In genomic region chr1:224294775-224295174, GRCh38 we compare ENCODE assay signal across 21 cellular contexts. TPM values are rescaled to one million over a fixed set of nuclear protein-coding genes. Genes with fewer than 3 reads are reported as not detected.
DNase-seq lines count a peak whose midpoint lies in the region; ATAC-seq and TF ChIP-seq lines count a peak whose summit lies in the region.
"Had no signal": no experiment of that assay in that cellular context is flagged by ENCODE, and none has a peak within 500 bp of the region (broad histone marks: within the 10 kb centered on the region; RNA-seq: fewer than 3 reads in every experiment).

No MANE protein-coding gene starts in this region.

- H3K36me3 Mint-ChIP-seq in T-helper 2 cell treated with Interferon-gamma antibody and Interleukin-4, amounts not matched to agents 5 μg/mL and 100 μg/mL, for 36 hours (ENCODE audit: low read depth): peaks cover 43% of the 10 kb centered on the region
- peaks cover 91% of the 10 kb centered on the region for H3K36me3 Mint-ChIP-seq in activated T-helper 17 cell treated with anti-CD3 and anti-CD28 coated beads, Interleukin-2, amount 50 U/mL, for 72 hours (ENCODE audit: low read depth)
- H3K36me3 Mint-ChIP-seq in progenitor cell of endocrine pancreas (ENCODE audit: insufficient read depth): peaks cover 24% of the 10 kb centered on the region
- H3K36me3 Mint-ChIP-seq in activated naive CD4-positive, alpha-beta T cell treated with anti-CD3 and anti-CD28 coated beads for 36 hours (ENCODE audit: low read depth): peaks cover 25% of the 10 kb centered on the region

- H3K4me3 Mint-ChIP-seq in T-helper 2 cell treated with Interferon-gamma antibody and Interleukin-4, amounts not matched to agents 5 μg/mL and 100 μg/mL, for 36 hours: no peak overlapping the region
- H3K4me3 Mint-ChIP-seq in activated T-helper 17 cell treated with anti-CD3 and anti-CD28 coated beads, Interleukin-2, amount 50 U/mL, for 72 hours: no peak overlapping the region
- no peak overlapping the region for H3K4me3 Mint-ChIP-seq in progenitor cell of endocrine pancreas (ENCODE audit: low read depth)
- H3K4me3 Mint-ChIP-seq in activated naive CD4-positive, alpha-beta T cell treated with anti-CD3 and anti-CD28 coated beads for 36 hours: no peak overlapping the region
- H3K4me3 Mint-ChIP-seq: B cell; CD14-positive monocyte; CD4-positive, alpha-beta T cell; CD8-positive, alpha-beta memory T cell; GM23338 had no signal

- no peak for ATAC-seq in activated T-helper 17 cell treated with anti-CD3 and anti-CD28 coated beads, Interleukin-2, amount 50 U/mL, for 72 hours (replicated peaks)
- ATAC-seq: GM12878, GM23338 had no signal

- DNase-seq in T-helper 2 cell treated with Interferon-gamma antibody and Interleukin-4, amounts not matched to agents 5 μg/mL and 100 μg/mL, for 36 hours (ENCODE audit: low spot score): no peak
- DNase-seq in T-helper 2 cell: no peak
- DNase-seq in progenitor cell of endocrine pancreas (ENCODE audit: low spot score, unreplicated experiment): no peak
- no peak for DNase-seq in HT-29 (ENCODE audit: low spot score)
- no peak for DNase-seq in Peyer's patch
- DNase-seq in activated naive CD4-positive, alpha-beta T cell treated with anti-CD3 and anti-CD28 coated beads for 36 hours: no peak
- DNase-seq: CD4-positive, alpha-beta T cell; CD8-positive, alpha-beta memory T cell; DMS 273 treated with DMSO at 0.1 percent for 48 hours; DMS79; EL; GDM1 had no signal

- H3K4me1 ChIP-seq in Peyer's patch: no peaks in the 10 kb centered on the region
- H3K4me1 ChIP-seq: BLaER1, HAP-1 had no signal

- peaks cover 3% of the 10 kb centered on the region for H3K4me1 Mint-ChIP-seq in T-helper 2 cell treated with Interferon-gamma antibody and Interleukin-4, amounts not matched to agents 5 μg/mL and 100 μg/mL, for 36 hours (ENCODE audit: low read depth)
- peaks cover 4% of the 10 kb centered on the region for H3K4me1 Mint-ChIP-seq in activated T-helper 17 cell treated with anti-CD3 and anti-CD28 coated beads, Interleukin-2, amount 50 U/mL, for 72 hours
- H3K4me1 Mint-ChIP-seq in progenitor cell of endocrine pancreas (ENCODE audit: low read depth): no peaks in the 10 kb centered on the region
- H3K4me1 Mint-ChIP-seq in activated naive CD4-positive, alpha-beta T cell treated with anti-CD3 and anti-CD28 coated beads for 36 hours (ENCODE audit: low read depth): no peaks in the 10 kb centered on the region
- H3K4me1 Mint-ChIP-seq: B cell, CD14-positive monocyte, GM23338 had no signal

- H3K27ac ChIP-seq in C4-2B: peak overlapping the region; percentile 55
- H3K27ac ChIP-seq in Peyer's patch: no peak overlapping the region
- H3K27ac ChIP-seq: 22Rv1, BLaER1 had no signal

- peaks cover 0 to 80% (median 0%) of the 10 kb centered on the region in 3 donors for H3K36me3 ChIP-seq in Peyer's patch

- CTCF ChIA-PET in activated naive CD4-positive, alpha-beta T cell treated with anti-CD3 and anti-CD28 coated beads for 36 hours (lab: Charles Lee): no interaction called here

- H3K4me3 ChIP-seq in Peyer's patch: no peak overlapping the region
- H3K4me3 ChIP-seq: BLaER1, GM12878, GM23338, HAP-1 had no signal

- H3K27ac Mint-ChIP-seq in T-helper 2 cell treated with Interferon-gamma antibody and Interleukin-4, amounts not matched to agents 5 μg/mL and 100 μg/mL, for 36 hours: peak overlapping the region; percentile 11
- H3K27ac Mint-ChIP-seq in activated T-helper 17 cell treated with anti-CD3 and anti-CD28 coated beads, Interleukin-2, amount 50 U/mL, for 72 hours: peak overlapping the region; percentile 24
- H3K27ac Mint-ChIP-seq in progenitor cell of endocrine pancreas: peak overlapping the region; percentile 42
- no peak overlapping the region for H3K27ac Mint-ChIP-seq in activated naive CD4-positive, alpha-beta T cell treated with anti-CD3 and anti-CD28 coated beads for 36 hours
- H3K27ac Mint-ChIP-seq: B cell; CD4-positive, alpha-beta T cell; GM23338 had no signal

- no peak for TF ChIP-seq CTCF in C4-2B (conservative IDR thresholded peaks at IDR 0.05)
- TF ChIP-seq CTCF in progenitor cell of endocrine pancreas (IDR thresholded peaks at IDR 0.05; ENCODE audit: unreplicated experiment): no peak
- no peak for TF ChIP-seq CTCF in Peyer's patch (IDR thresholded peaks at IDR 0.05)

- H3K27me3 Mint-ChIP-seq in T-helper 2 cell treated with Interferon-gamma antibody and Interleukin-4, amounts not matched to agents 5 μg/mL and 100 μg/mL, for 36 hours (ENCODE audit: low read depth): no peaks in the 10 kb centered on the region
- no peaks in the 10 kb centered on the region for H3K27me3 Mint-ChIP-seq in activated T-helper 17 cell treated with anti-CD3 and anti-CD28 coated beads, Interleukin-2, amount 50 U/mL, for 72 hours
- no peaks in the 10 kb centered on the region for H3K27me3 Mint-ChIP-seq in progenitor cell of endocrine pancreas
- H3K27me3 Mint-ChIP-seq in activated naive CD4-positive, alpha-beta T cell treated with anti-CD3 and anti-CD28 coated beads for 36 hours (ENCODE audit: low read depth): no peaks in the 10 kb centered on the region
- H3K27me3 Mint-ChIP-seq: B cell; CD4-positive, alpha-beta T cell; CD8-positive, alpha-beta memory T cell had no signal

- no peak for TF ChIP-seq POLR2A in Peyer's patch (IDR thresholded peaks at IDR 0.05)

- no peaks in the 10 kb centered on the region for H3K9me3 Mint-ChIP-seq in T-helper 2 cell treated with Interferon-gamma antibody and Interleukin-4, amounts not matched to agents 5 μg/mL and 100 μg/mL, for 36 hours
- no peaks in the 10 kb centered on the region for H3K9me3 Mint-ChIP-seq in activated T-helper 17 cell treated with anti-CD3 and anti-CD28 coated beads, Interleukin-2, amount 50 U/mL, for 72 hours
- H3K9me3 Mint-ChIP-seq in progenitor cell of endocrine pancreas (ENCODE audit: low read depth): no peaks in the 10 kb centered on the region
- H3K9me3 Mint-ChIP-seq in activated naive CD4-positive, alpha-beta T cell treated with anti-CD3 and anti-CD28 coated beads for 36 hours: no peaks in the 10 kb centered on the region
- H3K9me3 Mint-ChIP-seq: CD14-positive monocyte; CD4-positive, alpha-beta T cell; CD8-positive, alpha-beta memory T cell; GM23338 had no signal

- no peaks in the 10 kb centered on the region for H3K27me3 ChIP-seq in Peyer's patch
- H3K27me3 ChIP-seq: BLaER1 had no signal

- intact Hi-C loops in activated naive CD4-positive, alpha-beta T cell treated with anti-CD3 and anti-CD28 coated beads for 36 hours (cut with micrococcal nuclease): no loop called here

- no peaks in the 10 kb centered on the region for H3K9me3 ChIP-seq in Peyer's patch
- H3K9me3 ChIP-seq: BLaER1, HAP-1 had no signal

RNA-seq across cellular contexts. Expression of gene NVL, which starts 35.2 kb away (rescaled TPM):
- 10 to 100 TPM; 19.9 to 39.5 TPM for total RNA-seq in activated T-helper 17 cell treated with anti-CD3 and anti-CD28 coated beads, Interleukin-2, amount 50 U/mL, for 72 hours
- 49.8 and 52.5 TPM in 2 replicates for total RNA-seq in progenitor cell of endocrine pancreas
- 9.1 and 12.2 TPM in 2 replicates for total RNA-seq in HT-29 (2014; rRNA removed; shearing (Covaris generic))
- 10 to 100 TPM; 26.6 to 96.6 (median 38.3) TPM for total RNA-seq in Peyer's patch
- 10 to 100 TPM; 26.7 to 29.9 TPM for total RNA-seq in activated naive CD4-positive, alpha-beta T cell treated with anti-CD3 and anti-CD28 coated beads for 36 hours
